In genomic region chr15:51870774-51871173, GRCh38 we compare ENCODE assay signal across 28 cellular contexts. TPM values are rescaled to one million over a fixed set of nuclear protein-coding genes. Genes with fewer than 3 reads are reported as not detected.
DNase-seq lines count a peak whose midpoint lies in the region; ATAC-seq, FAIRE-seq and TF ChIP-seq lines count a peak whose summit lies in the region.
"Had no signal": no experiment of that assay in that cellular context is flagged by ENCODE, and none has a peak within 500 bp of the region (broad histone marks: within the 10 kb centered on the region; RNA-seq: fewer than 3 reads in every experiment).

No MANE protein-coding gene starts in this region.

- peaks cover 14% of the 10 kb centered on the region for H3K36me3 ChIP-seq in CD8-positive, alpha-beta T cell (ENCODE audit: insufficient read depth, low read length)
- peaks cover 82% of the 10 kb centered on the region for H3K36me3 ChIP-seq in RWPE2 (ENCODE audit: low read depth)

- TF ChIP-seq CTCF in A549 (IDR thresholded peaks at IDR 0.05) (no peak), RWPE2 (IDR thresholded peaks at IDR 0.05; ENCODE audit: poor library complexity, severe bottlenecking) (no peak), chondrocyte (IDR thresholded peaks at IDR 0.05) (no peak)
- no peak for TF ChIP-seq CTCF in CD8-positive, alpha-beta T cell (IDR thresholded peaks at IDR 0.05)

- H3K27ac Mint-ChIP-seq in CD8-positive, alpha-beta T cell: peak overlapping the region; percentile 57
- peak overlapping the region; percentile 23 for H3K27ac Mint-ChIP-seq in chondrocyte (ENCODE audit: unreplicated experiment)
- H3K27ac Mint-ChIP-seq: B cell; CD4-positive, alpha-beta T cell had no signal

- CTCF ChIA-PET in A549 (lab: Yijun Ruan, JAX): interaction anchor here (0.9 to 6.4 kb wide), 6 partner anchors 9 to 94 kb away, joined by 3 to 48 read pairs (median 6); no protein-coding TSS in a partner anchor
- CTCF ChIA-PET in CD8-positive, alpha-beta T cell (lab: Charles Lee): interaction anchor here (1.7 kb wide), 1 partner anchor 18 kb away, joined by 4 read pairs; no protein-coding TSS in a partner anchor

- no peak for TF ChIP-seq EP300 in A549 (IDR thresholded peaks at IDR 0.05)

- H3K36me3 Mint-ChIP-seq in CD8-positive, alpha-beta T cell: peaks cover 84% of the 10 kb centered on the region
- peaks cover 18% of the 10 kb centered on the region for H3K36me3 Mint-ChIP-seq in chondrocyte (ENCODE audit: low read depth)

- H3K4me2 ChIP-seq in A549: no peak overlapping the region; the same call in 1 of the 3 replicates
- H3K4me2 ChIP-seq: BLaER1 treated with 17β-estradiol and CSF1 and Interleukin-3, amounts not matched to agents 10 nM and 100 nM had no signal

- ATAC-seq in A549 (no peak), RWPE2 (ENCODE audit: low read depth) (no peak), HG03175 (IDR thresholded peaks at IDR 0.05; ENCODE audit: unreplicated experiment) (no peak), GM18861 (IDR thresholded peaks at IDR 0.05; ENCODE audit: unreplicated experiment) (no peak)
- ATAC-seq in CD8-positive, alpha-beta T cell: no peak
- ATAC-seq: GM12878 had no signal

- no peak for TF ChIP-seq RAD21 in A549 (conservative IDR thresholded peaks at IDR 0.05 in 1 of 2, IDR thresholded peaks at IDR 0.05 in 1 of 2)

- POLR2A ChIA-PET in A549 (lab: Yijun Ruan, JAX): interaction anchor here (1.0 to 1.1 kb wide), 2 partner anchors 9 to 34 kb away, joined by 3 read pairs; no protein-coding TSS in a partner anchor
- POLR2A ChIA-PET in CD8-positive, alpha-beta T cell (lab: Charles Lee): no interaction called here

- WGBS in A549 (ENCODE audit: missing lambda C conversion rate): 85% methylated on average over 2 of the region's 2 CpGs

- peak overlapping the region; percentile 32; the same call in 2 of the 3 replicates for H3K4me3 ChIP-seq in A549
- no peak overlapping the region for H3K4me3 ChIP-seq in CD8-positive, alpha-beta T cell (ENCODE audit: low read depth, low read length)
- H3K4me3 ChIP-seq in RWPE2 (ENCODE audit: severe bottlenecking): no peak overlapping the region
- H3K4me3 ChIP-seq: BLaER1 treated with 17β-estradiol and CSF1 and Interleukin-3, amounts not matched to agents 10 nM and 100 nM; GM12878 had no signal

- H3K9me3 ChIP-seq in A549 (peaks cover 19% of the 10 kb centered on the region), RWPE2 (ENCODE audit: severe bottlenecking) (no peaks in the 10 kb centered on the region)
- H3K9me3 ChIP-seq in CD8-positive, alpha-beta T cell (ENCODE audit: low read length): no peaks in the 10 kb centered on the region

- H3K4me1 ChIP-seq in A549: peaks cover 71% of the 10 kb centered on the region
- no peaks in the 10 kb centered on the region for H3K4me1 ChIP-seq in CD8-positive, alpha-beta T cell (ENCODE audit: insufficient read depth, low read length)
- H3K4me1 ChIP-seq in RWPE2 (ENCODE audit: insufficient read depth, poor library complexity, severe bottlenecking): peaks cover 60% of the 10 kb centered on the region

- peak; percentile 74 for FAIRE-seq in A549 (lab: Jason Lieb, UNC)
- FAIRE-seq: A204.1, GM12878, GM12892, GM18507, GM19239 had no signal

- H3K4me3 Mint-ChIP-seq in CD8-positive, alpha-beta T cell: no peak overlapping the region
- no peak overlapping the region for H3K4me3 Mint-ChIP-seq in chondrocyte (ENCODE audit: unreplicated experiment)
- H3K4me3 Mint-ChIP-seq: B cell; CD4-positive, alpha-beta T cell; CD8-positive, alpha-beta memory T cell had no signal

- no peaks in the 10 kb centered on the region for H3K27me3 Mint-ChIP-seq in CD8-positive, alpha-beta T cell (ENCODE audit: low read depth)
- no peaks in the 10 kb centered on the region for H3K27me3 Mint-ChIP-seq in chondrocyte (ENCODE audit: low read depth)
- H3K27me3 Mint-ChIP-seq: B cell; CD4-positive, alpha-beta T cell had no signal

- intact Hi-C loops in CD8-positive, alpha-beta T cell (cut with DNase I, micrococcal nuclease): no loop called here

- H3K4me1 Mint-ChIP-seq in CD8-positive, alpha-beta T cell (ENCODE audit: low read depth): peaks cover 3% of the 10 kb centered on the region
- H3K4me1 Mint-ChIP-seq in chondrocyte (ENCODE audit: low read depth): peaks cover 53% of the 10 kb centered on the region
- H3K4me1 Mint-ChIP-seq: B cell had no signal

- no peak for DNase-seq in A549 (ENCODE audit: low read depth in 1 of 2, low spot score in 1 of 2)
- DNase-seq in CD8-positive, alpha-beta T cell: no peak
- DNase-seq in RWPE2 (ENCODE audit: low spot score): no peak
- no peak for DNase-seq in chondrocyte (ENCODE audit: low spot score)
- no peak for DNase-seq in MV-4-11 (lab: John Stamatoyannopoulos, UW)
- no peak for DNase-seq in NOMO-1 treated with dmso at 0.1 percent for 144 hours (lab: John Stamatoyannopoulos, UW; ENCODE audit: unreplicated experiment)
- DNase-seq: 8988T; AML-193; CD4-positive, alpha-beta T cell; CD8-positive, alpha-beta memory T cell; COR-L47; DMS 273 treated with DMSO at 0.1 percent for 48 hours; DMS153; DMS53; DMS79; DND-41; EL; GDM1 had no signal

- no peak for TF ChIP-seq POLR2A in A549 (IDR thresholded peaks at IDR 0.05; ENCODE audit: low read length)

- H3K27ac ChIP-seq in A549: peak overlapping the region; percentile 89 to 90
- H3K27ac ChIP-seq in CD8-positive, alpha-beta T cell (ENCODE audit: low read depth, low read length): no peak overlapping the region
- H3K27ac ChIP-seq in RWPE2 (ENCODE audit: poor library complexity, severe bottlenecking): peak overlapping the region; percentile 100
- H3K27ac ChIP-seq: BLaER1 treated with 17β-estradiol and CSF1 and Interleukin-3, amounts not matched to agents 10 nM and 100 nM; C4-2B had no signal

- H3K27me3 ChIP-seq in CD8-positive, alpha-beta T cell (ENCODE audit: insufficient read depth, low read length): no peaks in the 10 kb centered on the region
- no peaks in the 10 kb centered on the region for H3K27me3 ChIP-seq in RWPE2 (ENCODE audit: insufficient read depth, poor library complexity, severe bottlenecking)
- H3K27me3 ChIP-seq: BLaER1 treated with 17β-estradiol and CSF1 and Interleukin-3, amounts not matched to agents 10 nM and 100 nM had no signal

- no peaks in the 10 kb centered on the region for H3K9me3 Mint-ChIP-seq in CD8-positive, alpha-beta T cell
- no peaks in the 10 kb centered on the region for H3K9me3 Mint-ChIP-seq in chondrocyte (ENCODE audit: low read depth)
- H3K9me3 Mint-ChIP-seq: CD4-positive, alpha-beta T cell; CD8-positive, alpha-beta memory T cell had no signal

TF ChIP-seq in A549, 52 proteins besides CTCF, POLR2A, EP300 and RAD21:
- TF ChIP-seq, protein P1, sequence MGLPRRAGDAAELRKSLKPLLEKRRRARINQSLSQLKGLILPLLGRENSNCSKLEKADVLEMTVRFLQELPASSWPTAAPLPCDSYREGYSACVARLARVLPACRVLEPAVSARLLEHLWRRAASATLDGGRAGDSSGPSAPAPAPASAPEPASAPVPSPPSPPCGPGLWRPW (IDR thresholded peaks at IDR 0.05): no peak
- 0 out of 2 replicates have a peak, but pooled peaks have one; percentile 17 for TF ChIP-seq KDM1A (IDR thresholded peaks at IDR 0.05; ENCODE audit: low read depth)

RNA-seq across cellular contexts. Expression of gene TMOD3, which starts 41.3 kb away (rescaled TPM):
- 93.2 and 111 TPM in 2 replicates for polyA plus RNA-seq in A549 (2011; rRNA removed)
- 11.4 and 13.2 TPM in 2 replicates for polyA plus RNA-seq in A549 (2012; cell fraction: cytosol; rRNA removed)
- polyA plus RNA-seq in A549 (2012; cell fraction: nucleus; rRNA removed): 8.5 and 11.3 TPM in 2 replicates
- polyA plus RNA-seq in A549 (2017; fragmentation: RNase III; extraction: RNeasy Plus Mini Kit Qiagen cat#74134 plus additional on column Dnase treatment): 55.5 to 57.8 TPM (median 57.5 TPM) in 3 replicates
- polyA minus RNA-seq in A549 (2011; rRNA and poly(A)+ RNA removed): 29.2 and 34.3 TPM in 2 replicates
- 10 to 100 TPM; 32.7 to 32.9 TPM for total RNA-seq in CD8-positive, alpha-beta T cell
- total RNA-seq in chondrocyte: 44.3 to 56.9 TPM (median 44.4 TPM) in 3 replicates
